In genomic region chr17:4003501-4004421, GRCh38 we compare ENCODE assay signal across 1 cellular context.
TF ChIP-seq lines count a peak whose summit lies in the region.

No MANE protein-coding gene starts in this region.

TF ChIP-seq in WTC11, 78 proteins besides CTCF, POLR2A, EP300 and RAD21 (continued from another document):
- TF ChIP-seq ZNF512 (CRISPR knock-in tag; IDR thresholded peaks at IDR 0.05; ENCODE audit: borderline replicate concordance) (no peak), SMAD4 (CRISPR knock-in tag; IDR thresholded peaks at IDR 0.05) (no peak), ZNF232 (CRISPR knock-in tag; IDR thresholded peaks at IDR 0.05) (no peak), MXD4 (CRISPR knock-in tag; IDR thresholded peaks at IDR 0.05; ENCODE audit: borderline replicate concordance) (no peak), MAX (CRISPR knock-in tag; IDR thresholded peaks at IDR 0.05) (0 out of 2 replicates have a peak, but pooled peaks have one; percentile 41)
